8 cellular contexts compared by ENCODE assay signal in genomic region chr6:71510057-71510713, GRCh38.
DNase-seq lines count a peak whose midpoint lies in the region; ATAC-seq and TF ChIP-seq lines count a peak whose summit lies in the region.

No MANE protein-coding gene starts in this region.

- ATAC-seq in GM19455 (IDR thresholded peaks at IDR 0.05; ENCODE audit: unreplicated experiment) (peak; percentile 87), right cardiac atrium (peak; percentile 79 to 85), gastrocnemius medialis (peak; percentile 75 to 76), GM21737 (IDR thresholded peaks at IDR 0.05; ENCODE audit: unreplicated experiment) (no peak)
- ATAC-seq in activated CD8-positive, alpha-beta T cell treated with anti-CD3 and anti-CD28 coated beads, Interleukin-2, amount 10 ng/mL, durations not matched to agents 7 days and 5 days, result no peak

- TF ChIP-seq CTCF in gastrocnemius medialis (IDR thresholded peaks at IDR 0.05 in 4 of 5, conservative IDR thresholded peaks at IDR 0.05 in 1 of 5), result peak; percentile 35 to 64 (median 52)

- DNase-seq in DMS53 treated with DMSO at 0.1 percent for 48 hours (lab: John Stamatoyannopoulos, UW; ENCODE audit: unreplicated experiment) (peak; percentile 90), HS-5 (ENCODE audit: low read depth) (peak; percentile 50), right cardiac atrium (peak; percentile 43 to 56 (median 50)), gastrocnemius medialis (peak; percentile 15 to 30), NCI-H2196 (lab: John Stamatoyannopoulos, UW; ENCODE audit: unreplicated experiment) (no peak)
- DNase-seq in activated CD8-positive, alpha-beta T cell treated with anti-CD3 and anti-CD28 coated beads, Interleukin-2, amount 10 ng/mL, durations not matched to agents 7 days and 5 days, result peak; percentile 22

- no peak for TF ChIP-seq POLR2A in gastrocnemius medialis (IDR thresholded peaks at IDR 0.05)

- H3K4me1 ChIP-seq in right cardiac atrium (ENCODE audit: control insufficient read depth, insufficient read depth, low read length) (no peaks in the 10 kb centered on the region), gastrocnemius medialis (peaks cover 6 to 9% of the 10 kb centered on the region in 2 donors)

- H3K4me3 ChIP-seq in right cardiac atrium (ENCODE audit: low read length) (no peak overlapping the region), gastrocnemius medialis (no peak overlapping the region)

- CTCF ChIA-PET in activated CD8-positive, alpha-beta T cell treated with anti-CD3 and anti-CD28 coated beads, Interleukin-2, amount 10 ng/mL, durations not matched to agents 7 days and 5 days (lab: Charles Lee), result no interaction called here

- POLR2A ChIA-PET in activated CD8-positive, alpha-beta T cell treated with anti-CD3 and anti-CD28 coated beads, Interleukin-2, amount 10 ng/mL, durations not matched to agents 7 days and 5 days (lab: Charles Lee), result no interaction called here

- no peak overlapping the region for H3K4me3 Mint-ChIP-seq in activated CD8-positive, alpha-beta T cell treated with anti-CD3 and anti-CD28 coated beads, Interleukin-2, amount 10 ng/mL, durations not matched to agents 7 days and 5 days

- no peaks in the 10 kb centered on the region for H3K36me3 ChIP-seq in gastrocnemius medialis

- no peaks in the 10 kb centered on the region for H3K9me3 ChIP-seq in right cardiac atrium (ENCODE audit: control insufficient read depth, low read length)
- H3K9me3 ChIP-seq in gastrocnemius medialis, result no peaks in the 10 kb centered on the region

- H3K4me1 Mint-ChIP-seq in activated CD8-positive, alpha-beta T cell treated with anti-CD3 and anti-CD28 coated beads, Interleukin-2, amount 10 ng/mL, durations not matched to agents 7 days and 5 days (ENCODE audit: low read depth), result no peaks in the 10 kb centered on the region

- H3K27me3 ChIP-seq in right cardiac atrium (ENCODE audit: control insufficient read depth, insufficient read depth), result no peaks in the 10 kb centered on the region
- H3K27me3 ChIP-seq in gastrocnemius medialis, result no peaks in the 10 kb centered on the region

- 77% methylated on average over 5 of the region's 5 CpGs for WGBS in right cardiac atrium

- H3K27me3 Mint-ChIP-seq in activated CD8-positive, alpha-beta T cell treated with anti-CD3 and anti-CD28 coated beads, Interleukin-2, amount 10 ng/mL, durations not matched to agents 7 days and 5 days (ENCODE audit: low read depth), result peaks cover 2% of the 10 kb centered on the region

- H3K27ac Mint-ChIP-seq in activated CD8-positive, alpha-beta T cell treated with anti-CD3 and anti-CD28 coated beads, Interleukin-2, amount 10 ng/mL, durations not matched to agents 7 days and 5 days, result no peak overlapping the region

- H3K9me3 Mint-ChIP-seq in activated CD8-positive, alpha-beta T cell treated with anti-CD3 and anti-CD28 coated beads, Interleukin-2, amount 10 ng/mL, durations not matched to agents 7 days and 5 days (ENCODE audit: insufficient read depth), result no peaks in the 10 kb centered on the region

- no peaks in the 10 kb centered on the region for H3K36me3 Mint-ChIP-seq in activated CD8-positive, alpha-beta T cell treated with anti-CD3 and anti-CD28 coated beads, Interleukin-2, amount 10 ng/mL, durations not matched to agents 7 days and 5 days (ENCODE audit: low read depth)

- in situ Hi-C loops in gastrocnemius medialis (cut with MboI; ENCODE audit: low sequenced_read_pairs in 4 of 4), result loop anchor here in 2 of 4 donors (5.0 to 25.0 kb wide), 3 partner anchors 128 to 323 kb away; no protein-coding TSS in a partner anchor

- intact Hi-C loops in right cardiac atrium (cut with DNase I) (loop anchor here in 3 of 4 donors (2.0 to 5.0 kb wide), 2 partner anchors 125 to 128 kb away; no protein-coding TSS in a partner anchor), gastrocnemius medialis (cut with DNase I; ENCODE audit: low total_unique reads) (loop anchor here (1.0 kb wide), 1 partner anchor 126 kb away; no protein-coding TSS in a partner anchor)

- no peak overlapping the region for H3K27ac ChIP-seq in right cardiac atrium (ENCODE audit: low read length)
- H3K27ac ChIP-seq in gastrocnemius medialis, result no peak overlapping the region

Comparison
In these comparisons a context has a peak if more than half of its experiments do, and no peak if none do; other contexts are left out.
1. ATAC-seq: peak in GM19455 (single experiment), right cardiac atrium (2 of 2) and gastrocnemius medialis (2 of 2); none in activated CD8-positive, alpha-beta T cell treated with anti-CD3 and anti-CD28 coated beads, Interleukin-2, amount 10 ng/mL, durations not matched to agents 7 days and 5 days (single experiment) and GM21737 (single experiment).